1 cellular context compared by ENCODE assay signal in genomic region chr10:101569465-101569837, GRCh38.
A peak's percentile ranks its signal among the peaks of the same experiment; 100 is the strongest.
TF ChIP-seq lines count a peak whose summit lies in the region.

No MANE protein-coding gene starts in this region.

TF ChIP-seq in K562, 482 proteins besides CTCF, POLR2A, EP300 and RAD21 (continued from another document):
- no peak for TF ChIP-seq CREB3L1 (IDR thresholded peaks at IDR 0.05; ENCODE audit: borderline replicate concordance, low read depth)
- 0 out of 2 replicates have a peak, but pooled peaks have one; percentile 28 for TF ChIP-seq ZBTB7A (IDR thresholded peaks at IDR 0.05; ENCODE audit: borderline replicate concordance, control insufficient read depth, low read depth, low read length)
- TF ChIP-seq POLR2G (IDR thresholded peaks at IDR 0.05; ENCODE audit: low read depth, low read length): peak; percentile 53
- TF ChIP-seq MEIS2 (IDR thresholded peaks at IDR 0.05; ENCODE audit: partially characterized antibody): peak; percentile 32
- TF ChIP-seq NRF1 (conservative IDR thresholded peaks at IDR 0.05 in 1 of 2, IDR thresholded peaks at IDR 0.05 in 1 of 2): no peak
- no peak for TF ChIP-seq USF1 (CRISPR knock-in tag; IDR thresholded peaks at IDR 0.05)
- TF ChIP-seq, protein P1, sequence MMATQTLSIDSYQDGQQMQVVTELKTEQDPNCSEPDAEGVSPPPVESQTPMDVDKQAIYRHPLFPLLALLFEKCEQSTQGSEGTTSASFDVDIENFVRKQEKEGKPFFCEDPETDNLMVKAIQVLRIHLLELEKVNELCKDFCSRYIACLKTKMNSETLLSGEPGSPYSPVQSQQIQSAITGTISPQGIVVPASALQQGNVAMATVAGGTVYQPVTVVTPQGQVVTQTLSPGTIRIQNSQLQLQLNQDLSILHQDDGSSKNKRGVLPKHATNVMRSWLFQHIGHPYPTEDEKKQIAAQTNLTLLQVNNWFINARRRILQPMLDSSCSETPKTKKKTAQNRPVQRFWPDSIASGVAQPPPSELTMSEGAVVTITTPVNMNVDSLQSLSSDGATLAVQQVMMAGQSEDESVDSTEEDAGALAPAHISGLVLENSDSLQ (IDR thresholded peaks at IDR 0.05): 0 out of 2 replicates have a peak, but pooled peaks have one; percentile 23
- TF ChIP-seq BRF2 (IDR thresholded peaks at IDR 0.05; ENCODE audit: borderline replicate concordance, insufficient read depth, insufficient read length): no peak
- peak; percentile 54; the same call in 1 of the 2 replicates for TF ChIP-seq ZNF263 (CRISPR knock-in tag; IDR thresholded peaks at IDR 0.05; ENCODE audit: borderline replicate concordance)
